In the genomic region with DNA sequence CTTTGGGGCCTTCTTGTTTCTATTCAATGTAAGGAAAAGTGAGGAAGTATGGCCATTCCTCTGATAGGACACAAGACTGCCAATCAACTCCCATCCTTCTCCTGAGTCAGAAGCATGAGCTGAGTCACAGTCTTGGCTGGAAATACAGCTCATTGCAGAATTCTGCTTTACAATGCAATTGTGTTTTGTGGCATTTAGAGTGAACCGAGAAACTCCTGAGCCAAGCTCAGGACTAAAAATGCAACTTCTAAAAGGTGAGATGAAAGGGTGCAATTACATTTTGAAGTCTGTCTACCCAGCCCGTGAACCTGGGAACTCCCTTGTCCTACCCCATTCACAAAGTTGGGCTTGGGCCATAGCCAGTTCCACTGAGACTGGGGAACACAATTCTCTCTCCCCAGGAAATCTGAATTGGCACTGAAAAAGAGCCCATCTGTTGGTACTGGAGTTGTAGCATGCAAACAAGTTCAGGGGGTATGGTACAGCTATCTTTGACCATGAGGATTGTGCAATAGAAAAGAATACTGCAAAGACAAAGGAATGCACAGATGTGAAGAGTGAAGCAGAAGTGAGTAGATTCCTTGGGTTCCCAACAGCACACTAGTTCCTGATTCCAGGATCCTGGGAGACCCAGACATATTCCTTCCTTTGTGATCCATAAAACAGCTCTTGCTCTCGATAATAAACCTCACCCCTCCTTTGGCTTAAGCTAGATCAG, we compare ENCODE assay signal across 15 cellular contexts. TPM values are rescaled to one million over a fixed set of nuclear protein-coding genes. Genes with fewer than 3 reads are reported as not detected.
DNase-seq lines count a peak whose midpoint lies in the region; ATAC-seq, FAIRE-seq and TF ChIP-seq lines count a peak whose summit lies in the region.
"Had no signal": no experiment of that assay in that cellular context is flagged by ENCODE, and none has a peak within 500 bp of the region (broad histone marks: within the 10 kb centered on the region; RNA-seq: fewer than 3 reads in every experiment).

No MANE protein-coding gene starts in this region.

- TF ChIP-seq POLR2A in H54 (IDR thresholded peaks at IDR 0.05; ENCODE audit: low read depth, low read length) (no peak), tibial nerve (IDR thresholded peaks at IDR 0.05) (no peak)

- peak overlapping the region; percentile 22 to 74 (median 62) for H3K4me2 ChIP-seq in BLaER1 treated with 17β-estradiol and CSF1 and Interleukin-3, amounts not matched to agents 10 nM and 100 nM

- ATAC-seq in left lung = peak; percentile 61
- no peak for ATAC-seq in GM21529 (IDR thresholded peaks at IDR 0.05; ENCODE audit: unreplicated experiment)
- ATAC-seq in HG03280 (IDR thresholded peaks at IDR 0.05; ENCODE audit: unreplicated experiment) = no peak

- intact Hi-C loops in left lung (cut with DNase I) = no loop called here

- peaks cover 0 to 3% (median 0%) of the 10 kb centered on the region in 11 experiments; a peak in 2 of 22 replicates for H4K20me1 ChIP-seq in BLaER1 treated with 17β-estradiol and CSF1 and Interleukin-3, amounts not matched to agents 10 nM and 100 nM

- no peak overlapping the region for H3K4me3 ChIP-seq in BLaER1 treated with 17β-estradiol and CSF1 and Interleukin-3, amounts not matched to agents 10 nM and 100 nM
- H3K4me3 ChIP-seq in left lung = no peak overlapping the region
- no peak overlapping the region for H3K4me3 ChIP-seq in tibial nerve
- H3K4me3 ChIP-seq: pancreas had no signal

- peak overlapping the region in 1 of 11 experiments; percentile 19; a peak in 1 of 22 replicates for H3K9ac ChIP-seq in BLaER1 treated with 17β-estradiol and CSF1 and Interleukin-3, amounts not matched to agents 10 nM and 100 nM

- TF ChIP-seq CTCF in left lung (IDR thresholded peaks at IDR 0.05) = no peak
- TF ChIP-seq CTCF in tibial nerve (IDR thresholded peaks at IDR 0.05) = no peak

- peaks cover 13 to 42% (median 29%) of the 10 kb centered on the region in 11 experiments for H3K9me3 ChIP-seq in BLaER1 treated with 17β-estradiol and CSF1 and Interleukin-3, amounts not matched to agents 10 nM and 100 nM (replicated peaks in 1 of 11)
- no peaks in the 10 kb centered on the region for H3K9me3 ChIP-seq in left lung
- H3K9me3 ChIP-seq in tibial nerve = no peaks in the 10 kb centered on the region
- H3K9me3 ChIP-seq: pancreas had no signal

- TF ChIP-seq EP300 in tibial nerve (IDR thresholded peaks at IDR 0.05) = no peak

- H3K27ac ChIP-seq in BLaER1 treated with 17β-estradiol and CSF1 and Interleukin-3, amounts not matched to agents 10 nM and 100 nM = peak overlapping the region in 8 of 11 experiments; percentile 18 to 75 (median 60); a peak in 12 of 22 replicates
- H3K27ac ChIP-seq in left lung = no peak overlapping the region
- peak overlapping the region in 1 of 4 donors; percentile 61 for H3K27ac ChIP-seq in tibial nerve
- H3K27ac ChIP-seq: pancreas had no signal

- peaks cover 42 to 62% (median 54%) of the 10 kb centered on the region in 10 experiments for H3K4me1 ChIP-seq in BLaER1 treated with 17β-estradiol and CSF1 and Interleukin-3, amounts not matched to agents 10 nM and 100 nM
- H3K4me1 ChIP-seq in left lung = no peaks in the 10 kb centered on the region
- H3K4me1 ChIP-seq in tibial nerve = peaks cover 0 to 7% (median 2%) of the 10 kb centered on the region in 4 donors
- H3K4me1 ChIP-seq: pancreas had no signal

- WGBS in tibial nerve, 2 donors = 39 to 42% methylated on average over 3 of the region's 3 CpGs

- peaks cover 5 to 81% (median 68%) of the 10 kb centered on the region in 11 experiments; a peak in 20 of 22 replicates for H3K36me3 ChIP-seq in BLaER1 treated with 17β-estradiol and CSF1 and Interleukin-3, amounts not matched to agents 10 nM and 100 nM
- H3K36me3 ChIP-seq in left lung = peaks cover 0 to 51% of the 10 kb centered on the region in 2 donors
- peaks cover 0 to 10% (median 0%) of the 10 kb centered on the region in 3 donors for H3K36me3 ChIP-seq in tibial nerve
- H3K36me3 ChIP-seq: pancreas had no signal

- FAIRE-seq in H54 (lab: Jason Lieb, UNC) = peak; percentile 67
- FAIRE-seq: endometrium, GM19239, pancreas had no signal

- peak; percentile 30 for DNase-seq in H54 (ENCODE audit: insufficient read length, low spot score)
- DNase-seq in amniotic stem cell (lab: John Stamatoyannopoulos, UW) = peak; percentile 13
- DNase-seq in left lung = no peak
- DNase-seq in tibial nerve (ENCODE audit: low spot score in 2 of 2) = no peak
- DNase-seq: activated gamma-delta T cell, GF-D8, NCI-H748 treated with DMSO at 0.1 percent for 48 hours, pancreas had no signal

- peaks cover 54 to 92% (median 76%) of the 10 kb centered on the region in 11 experiments for H3K27me3 ChIP-seq in BLaER1 treated with 17β-estradiol and CSF1 and Interleukin-3, amounts not matched to agents 10 nM and 100 nM
- H3K27me3 ChIP-seq in left lung (no peaks in the 10 kb centered on the region), tibial nerve (no peaks in the 10 kb centered on the region)

RNA-seq across cellular contexts. Expression of gene CTAG2, which starts 43.1 kb away (rescaled TPM):
- total RNA-seq in left lung (not detected), tibial nerve (not detected)
- total RNA-seq: kidney epithelial cell; pancreas; T-helper 2 cell treated with Interferon-gamma antibody and Interleukin-4, amounts not matched to agents 100 ng/mL and 5 ng/mL, for 36 hours had no signal

RNA-seq across cellular contexts. Expression of gene GAB3, which starts 54.4 kb away (rescaled TPM):
- total RNA-seq in left lung (10 to 100 TPM in 1 of 2 donors, 1 to 10 TPM in 1; 6.6 to 15.0 TPM), tibial nerve (1 to 10 TPM; 5.1 to 7.5 (median 5.8) TPM)

Comparison
In these comparisons a context has a peak if more than half of its experiments do, and no peak if none do; other contexts are left out.
1. H3K27ac ChIP-seq: peak in BLaER1 treated with 17β-estradiol and CSF1 and Interleukin-3, amounts not matched to agents 10 nM and 100 nM (8 of 11); none in left lung (0 of 2).
2. DNase-seq: peak in H54 (single experiment) and amniotic stem cell (single experiment); none in left lung (0 of 2) and tibial nerve (0 of 2).